ENCODE assay signal across 23 cellular contexts in genomic region chr7:113487925-113488731, GRCh38.
A peak's percentile ranks its signal among the peaks of the same experiment; 100 is the strongest.
DNase-seq lines count a peak whose midpoint lies in the region; ATAC-seq and TF ChIP-seq lines count a peak whose summit lies in the region.
"Had no signal": no experiment of that assay in that cellular context is flagged by ENCODE, and none has a peak within 500 bp of the region (broad histone marks: within the 10 kb centered on the region; RNA-seq: fewer than 3 reads in every experiment).

No MANE protein-coding gene starts in this region.

- no peak for TF ChIP-seq CTCF in lower lobe of right lung (IDR thresholded peaks at IDR 0.05)
- no peak for TF ChIP-seq CTCF in upper lobe of left lung (IDR thresholded peaks at IDR 0.05)

- no peak overlapping the region for H3K27ac Mint-ChIP-seq in stimulated activated effector memory CD8-positive, alpha-beta T cell treated with anti-CD3 and anti-CD28 coated beads, Interleukin-12 subunit alpha, Interleukin-12 subunit beta, amount 100 ng/mL, for 72 hours
- H3K27ac Mint-ChIP-seq: CD4-positive, CD25-positive, alpha-beta regulatory T cell; CD8-positive, alpha-beta memory T cell; HFFc6 had no signal

- H3K4me3 ChIP-seq in lower lobe of right lung (no peak overlapping the region), upper lobe of left lung (no peak overlapping the region)
- H3K4me3 ChIP-seq: GM12878, GM23248, HAP-1, K562 had no signal

- intact Hi-C loops in lower lobe of right lung (cut with DNase I): no loop called here
- intact Hi-C loops in posterior vena cava (cut with DNase I): no loop called here

- H3K36me3 ChIP-seq in lower lobe of right lung (no peaks in the 10 kb centered on the region), upper lobe of left lung (no peaks in the 10 kb centered on the region)
- H3K36me3 ChIP-seq: BE2C, HAP-1 had no signal

- TF ChIP-seq EP300 in upper lobe of left lung (IDR thresholded peaks at IDR 0.05): no peak

- H3K27ac ChIP-seq in lower lobe of right lung (no peak overlapping the region), upper lobe of left lung (no peak overlapping the region)
- H3K27ac ChIP-seq: GM23248 had no signal

- no peaks in the 10 kb centered on the region for H3K4me1 ChIP-seq in lower lobe of right lung
- no peaks in the 10 kb centered on the region for H3K4me1 ChIP-seq in upper lobe of left lung
- H3K4me1 ChIP-seq: BE2C, HAP-1 had no signal

- peak; percentile 59 for DNase-seq in activated effector memory CD4-positive, alpha-beta T cell treated with anti-CD3 and anti-CD28 coated beads, Interleukin-2, amount 50 U/mL, for 16 hours
- no peak for DNase-seq in activated effector memory CD4-positive, alpha-beta T cell treated with Interleukin-2 at 50 U/mL for 16 hours
- DNase-seq in lower lobe of right lung: peak; percentile 21
- no peak for DNase-seq in stimulated activated effector memory CD8-positive, alpha-beta T cell treated with anti-CD3 and anti-CD28 coated beads, Interleukin-12 subunit alpha, Interleukin-12 subunit beta, amount 100 ng/mL, for 72 hours (ENCODE audit: low spot score in 2 of 2)
- peak in 1 of 2 donors; percentile 45 for DNase-seq in upper lobe of left lung
- DNase-seq in posterior vena cava (ENCODE audit: low spot score): no peak
- DNase-seq in glomerular visceral epithelial cell (ENCODE audit: extremely low spot score): no peak
- DNase-seq: 8988T; BE2C; CD4-positive, CD25-positive, alpha-beta regulatory T cell; CD8-positive, alpha-beta memory T cell; COR-L47; DMS 273 treated with DMSO at 0.1 percent for 48 hours; DMS53; DND-41; EL; GM23248; HFFc6; IMR-90 had no signal

- no peak overlapping the region for H3K4me3 Mint-ChIP-seq in stimulated activated effector memory CD8-positive, alpha-beta T cell treated with anti-CD3 and anti-CD28 coated beads, Interleukin-12 subunit alpha, Interleukin-12 subunit beta, amount 100 ng/mL, for 72 hours
- H3K4me3 Mint-ChIP-seq: CD4-positive, CD25-positive, alpha-beta regulatory T cell; CD8-positive, alpha-beta memory T cell; HFFc6 had no signal

- TF ChIP-seq POLR2A in upper lobe of left lung (IDR thresholded peaks at IDR 0.05): no peak

- H3K4me1 Mint-ChIP-seq in stimulated activated effector memory CD8-positive, alpha-beta T cell treated with anti-CD3 and anti-CD28 coated beads, Interleukin-12 subunit alpha, Interleukin-12 subunit beta, amount 100 ng/mL, for 72 hours: no peaks in the 10 kb centered on the region
- H3K4me1 Mint-ChIP-seq: CD4-positive, CD25-positive, alpha-beta regulatory T cell; CD8-positive, alpha-beta memory T cell had no signal

- H3K27me3 ChIP-seq in lower lobe of right lung (ENCODE audit: low read depth) (no peaks in the 10 kb centered on the region), upper lobe of left lung (no peaks in the 10 kb centered on the region)
- H3K27me3 ChIP-seq: BE2C had no signal

- peaks cover 5% of the 10 kb centered on the region for H3K9me3 Mint-ChIP-seq in stimulated activated effector memory CD8-positive, alpha-beta T cell treated with anti-CD3 and anti-CD28 coated beads, Interleukin-12 subunit alpha, Interleukin-12 subunit beta, amount 100 ng/mL, for 72 hours

- H3K9me3 ChIP-seq in lower lobe of right lung (no peaks in the 10 kb centered on the region), upper lobe of left lung (peaks cover 0 to 4% (median 0%) of the 10 kb centered on the region in 4 donors)
- H3K9me3 ChIP-seq: BE2C, HAP-1 had no signal

- 85 to 89% methylated on average over 4 to 11 of the region's 16 CpGs for WGBS in upper lobe of left lung, 2 donors

- no peaks in the 10 kb centered on the region for H3K36me3 Mint-ChIP-seq in stimulated activated effector memory CD8-positive, alpha-beta T cell treated with anti-CD3 and anti-CD28 coated beads, Interleukin-12 subunit alpha, Interleukin-12 subunit beta, amount 100 ng/mL, for 72 hours
- H3K36me3 Mint-ChIP-seq: CD4-positive, CD25-positive, alpha-beta regulatory T cell; CD8-positive, alpha-beta memory T cell had no signal

- peak in 1 of 2 donors; percentile 47 for ATAC-seq in lower lobe of right lung
- ATAC-seq in stimulated activated effector memory CD8-positive, alpha-beta T cell treated with anti-CD3 and anti-CD28 coated beads, Interleukin-12 subunit alpha, Interleukin-12 subunit beta, amount 100 ng/mL, for 72 hours: peak; percentile 39
- peak; percentile 23 to 57 for ATAC-seq in upper lobe of left lung (ENCODE audit: low FRiP score in 2 of 2)
- no peak for ATAC-seq in GM18909 (IDR thresholded peaks at IDR 0.05; ENCODE audit: poor library complexity, unreplicated experiment)
- ATAC-seq: GM12878, K562 had no signal

Comparison
In these comparisons a context has a peak if more than half of its experiments do, and no peak if none do; other contexts are left out.
1. DNase-seq: peak in activated effector memory CD4-positive, alpha-beta T cell treated with anti-CD3 and anti-CD28 coated beads, Interleukin-2, amount 50 U/mL, for 16 hours (single experiment) and lower lobe of right lung (single experiment); none in activated effector memory CD4-positive, alpha-beta T cell treated with Interleukin-2 at 50 U/mL for 16 hours (single experiment), stimulated activated effector memory CD8-positive, alpha-beta T cell treated with anti-CD3 and anti-CD28 coated beads, Interleukin-12 subunit alpha, Interleukin-12 subunit beta, amount 100 ng/mL, for 72 hours (0 of 2), posterior vena cava (single experiment) and glomerular visceral epithelial cell (single experiment).